ENCODE assay signal across 9 cellular contexts in genomic region chr16:70432304-70432799, GRCh38. TPM values are rescaled to one million over a fixed set of nuclear protein-coding genes. Genes with fewer than 3 reads are reported as not detected.
A peak's percentile ranks its signal among the peaks of the same experiment; 100 is the strongest.
DNase-seq lines count a peak whose midpoint lies in the region; ATAC-seq and TF ChIP-seq lines count a peak whose summit lies in the region.
"Had no signal": no experiment of that assay in that cellular context is flagged by ENCODE, and none has a peak within 500 bp of the region (broad histone marks: within the 10 kb centered on the region; RNA-seq: fewer than 3 reads in every experiment).

No MANE protein-coding gene starts in this region.

- no peak for TF ChIP-seq EP300 in tibial nerve (IDR thresholded peaks at IDR 0.05)

- WGBS in tibial nerve, 2 donors, result 38 to 41% methylated on average over 4 of the region's 4 CpGs

- DNase-seq in Right ventricle myocardium inferior (ENCODE audit: missing footprints) (peak; percentile 9), left ventricle myocardium superior (no peak), SIG-M5 treated with dmso at 0.1 percent for 504 hours (lab: John Stamatoyannopoulos, UW; ENCODE audit: unreplicated experiment) (peak; percentile 90), tibial nerve (ENCODE audit: low spot score in 2 of 2) (no peak), occipital lobe (lab: John Stamatoyannopoulos, UW) (no peak), kidney tubule cell (ENCODE audit: low spot score) (no peak)
- DNase-seq: activated CD8-positive, alpha-beta memory T cell treated with anti-CD3 and anti-CD28 coated beads, Interleukin-2, amount 50 U/mL, for 4 hours had no signal

- no peak for ATAC-seq in Right ventricle myocardium inferior
- no peak for ATAC-seq in left ventricle myocardium superior
- ATAC-seq in GM18511 (IDR thresholded peaks at IDR 0.05; ENCODE audit: unreplicated experiment), result no peak

- H3K4me1 ChIP-seq in iPS-15b (ENCODE audit: control insufficient read depth, insufficient read depth, low read length), result peaks cover 48% of the 10 kb centered on the region
- H3K4me1 ChIP-seq in tibial nerve, result peaks cover 0 to 92% (median 74%) of the 10 kb centered on the region in 4 donors

- peak overlapping the region in 3 of 4 donors; percentile 29 to 72 (median 54) for H3K27ac ChIP-seq in tibial nerve

- H3K9ac ChIP-seq in iPS-15b (ENCODE audit: low read depth, low read length), result peak overlapping the region; percentile 61

- no peak for TF ChIP-seq CTCF in tibial nerve (IDR thresholded peaks at IDR 0.05)

- H3K9me3 ChIP-seq in iPS-15b (ENCODE audit: control insufficient read depth, insufficient read depth, low read length) (no peaks in the 10 kb centered on the region), tibial nerve (no peaks in the 10 kb centered on the region)

- H3K36me3 ChIP-seq in iPS-15b (ENCODE audit: control insufficient read depth, insufficient read depth, low read length) (peaks cover 3% of the 10 kb centered on the region), tibial nerve (no peaks in the 10 kb centered on the region)

- H3K4me3 ChIP-seq in iPS-15b (ENCODE audit: low read depth, low read length) (no peak overlapping the region), tibial nerve (no peak overlapping the region)

- TF ChIP-seq POLR2A in tibial nerve (IDR thresholded peaks at IDR 0.05), result no peak

- intact Hi-C loops in Right ventricle myocardium inferior (cut with DNase I) (no loop called here), left ventricle myocardium superior (cut with micrococcal nuclease) (no loop called here)

- no peaks in the 10 kb centered on the region for H3K27me3 ChIP-seq in iPS-15b (ENCODE audit: control insufficient read depth, insufficient read depth, low read length)
- no peaks in the 10 kb centered on the region for H3K27me3 ChIP-seq in tibial nerve

RNA-seq across cellular contexts. Expression of gene ST3GAL2, which starts 6.5 kb away (rescaled TPM):
- 25.6 TPM for total RNA-seq in Right ventricle myocardium inferior
- total RNA-seq in left ventricle myocardium superior, result 19.0 TPM
- 10 to 100 TPM; 18.6 to 32.4 (median 23.6) TPM for total RNA-seq in tibial nerve
- 35.2 TPM for total RNA-seq in occipital lobe

RNA-seq across cellular contexts. Expression of gene FCSK, which starts 22.0 kb away (rescaled TPM):
- total RNA-seq in Right ventricle myocardium inferior (7.5 TPM), left ventricle myocardium superior (8.2 TPM), tibial nerve (10 to 100 TPM; 21.3 to 53.1 (median 37.9) TPM), occipital lobe (6.2 TPM)

Comparison
In these comparisons a context has a peak if more than half of its experiments do, and no peak if none do; other contexts are left out.
1. DNase-seq: peak in Right ventricle myocardium inferior (single experiment) and SIG-M5 treated with dmso at 0.1 percent for 504 hours (single experiment); none in left ventricle myocardium superior (single experiment), tibial nerve (0 of 2), occipital lobe (single experiment) and kidney tubule cell (single experiment).